35 cellular contexts compared by ENCODE assay signal in genomic region chr1:58005212-58005611, GRCh38.
"Had no signal": no experiment of that assay in that cellular context is flagged by ENCODE, and none has a peak within 500 bp of the region (broad histone marks: within the 10 kb centered on the region; RNA-seq: fewer than 3 reads in every experiment).

No MANE protein-coding gene starts in this region.

- DNase-seq: activated CD4-positive, alpha-beta memory T cell treated with anti-CD3 and anti-CD28 coated beads, Interleukin-2, amount 10 ng/mL, durations not matched to agents 7 days and 5 days; activated CD4-positive, alpha-beta T cell treated with anti-CD3 and anti-CD28 coated beads for 1 hour; activated CD4-positive, alpha-beta T cell treated with anti-CD3 and anti-CD28 coated beads, Interleukin-2, amount 10 ng/mL, durations not matched to agents 7 days and 5 days; activated CD8-positive, alpha-beta memory T cell treated with anti-CD3 and anti-CD28 coated beads, Interleukin-2, amount 50 U/mL, for 48 hours; activated gamma-delta T cell treated with Interleukin-2 at 50 U/mL for 16 hours; activated T-cell treated with anti-CD3 and anti-CD28 coated beads, Interleukin-2, amount 50 U/mL, for 4 hours; anterior cingulate cortex; dermis blood vessel endothelial cell; effector CD4-positive, alpha-beta T cell; esophagus squamous epithelium; foreskin melanocyte; immature natural killer cell; kidney; left colon; midbrain; naive thymus-derived CD4-positive, alpha-beta T cell; occipital lobe; psoas muscle; sigmoid colon; small intestine; stimulated activated CD4-positive, alpha-beta T cell treated with anti-CD3 and anti-CD28 coated beads, Interleukin-4, amount 100 ng/mL, for 24 hours; T1000; uterus had no signal

- H3K36me3 Mint-ChIP-seq: activated naive CD4-positive, alpha-beta T cell treated with anti-CD3 and anti-CD28 coated beads, Interleukin-2, amount 50 U/mL, for 72 hours; immature natural killer cell; naive thymus-derived CD4-positive, alpha-beta T cell; stimulated activated effector memory CD8-positive, alpha-beta T cell treated with anti-CD3 and anti-CD28 coated beads, Interleukin-12 subunit alpha, Interleukin-12 subunit beta, amount 100 ng/mL, for 72 hours; type B pancreatic cell had no signal

- H3K27me3 Mint-ChIP-seq: activated CD4-positive, alpha-beta memory T cell treated with anti-CD3 and anti-CD28 coated beads, Interleukin-2, amount 10 ng/mL, durations not matched to agents 7 days and 5 days had no signal

- H3K4me3 Mint-ChIP-seq: activated CD4-positive, alpha-beta memory T cell treated with anti-CD3 and anti-CD28 coated beads, Interleukin-2, amount 10 ng/mL, durations not matched to agents 7 days and 5 days; activated CD4-positive, alpha-beta T cell treated with anti-CD3 and anti-CD28 coated beads, Interleukin-2, amount 10 ng/mL, durations not matched to agents 7 days and 5 days; activated T-cell treated with anti-CD3 and anti-CD28 coated beads, Interleukin-2, amount 50 U/mL, for 4 hours; activated T-helper 17 cell treated with anti-CD3 and anti-CD28 coated beads, Interleukin-2, amount 50 U/mL, for 72 hours; central memory CD8-positive, alpha-beta T cell; immature natural killer cell; naive thymus-derived CD4-positive, alpha-beta T cell; stimulated activated effector memory CD8-positive, alpha-beta T cell treated with anti-CD3 and anti-CD28 coated beads, Interleukin-12 subunit alpha, Interleukin-12 subunit beta, amount 100 ng/mL, for 72 hours; stimulated activated naive CD8-positive, alpha-beta T cell treated with anti-CD3 and anti-CD28 coated beads, Interleukin-15, Interleukin-2, amounts not matched to agents 100 ng/mL and 50 ng/mL, for 24 hours; type B pancreatic cell had no signal

- FAIRE-seq: bronchial epithelial cell, colon, endometrium, kidney, small intestine had no signal

- H3K9me3 Mint-ChIP-seq: activated CD4-positive, alpha-beta memory T cell treated with anti-CD3 and anti-CD28 coated beads, Interleukin-2, amount 10 ng/mL, durations not matched to agents 7 days and 5 days; activated CD4-positive, alpha-beta T cell treated with anti-CD3 and anti-CD28 coated beads, Interleukin-2, amount 10 ng/mL, durations not matched to agents 7 days and 5 days; activated T-cell treated with anti-CD3 and anti-CD28 coated beads, Interleukin-2, amount 50 U/mL, for 4 hours; activated T-helper 17 cell treated with anti-CD3 and anti-CD28 coated beads, Interleukin-2, amount 50 U/mL, for 72 hours; central memory CD8-positive, alpha-beta T cell; naive thymus-derived CD4-positive, alpha-beta T cell; stimulated activated effector memory CD8-positive, alpha-beta T cell treated with anti-CD3 and anti-CD28 coated beads, Interleukin-12 subunit alpha, Interleukin-12 subunit beta, amount 100 ng/mL, for 72 hours; stimulated activated naive CD8-positive, alpha-beta T cell treated with anti-CD3 and anti-CD28 coated beads, Interleukin-15, Interleukin-2, amounts not matched to agents 100 ng/mL and 50 ng/mL, for 24 hours; type B pancreatic cell had no signal

- H3K27ac Mint-ChIP-seq: activated CD4-positive, alpha-beta memory T cell treated with anti-CD3 and anti-CD28 coated beads, Interleukin-2, amount 10 ng/mL, durations not matched to agents 7 days and 5 days; activated CD4-positive, alpha-beta T cell treated with anti-CD3 and anti-CD28 coated beads, Interleukin-2, amount 10 ng/mL, durations not matched to agents 7 days and 5 days; activated naive CD4-positive, alpha-beta T cell treated with anti-CD3 and anti-CD28 coated beads, Interleukin-2, amount 50 U/mL, for 72 hours; activated T-helper 17 cell treated with anti-CD3 and anti-CD28 coated beads, Interleukin-2, amount 50 U/mL, for 72 hours; immature natural killer cell; naive thymus-derived CD4-positive, alpha-beta T cell; stimulated activated effector memory CD8-positive, alpha-beta T cell treated with anti-CD3 and anti-CD28 coated beads, Interleukin-12 subunit alpha, Interleukin-12 subunit beta, amount 100 ng/mL, for 72 hours; stimulated activated naive CD8-positive, alpha-beta T cell treated with anti-CD3 and anti-CD28 coated beads, Interleukin-15, Interleukin-2, amounts not matched to agents 100 ng/mL and 50 ng/mL, for 24 hours; type B pancreatic cell had no signal

- H3K9me3 ChIP-seq: esophagus squamous epithelium, psoas muscle, sigmoid colon, thoracic aorta, uterus had no signal

- H3K4me3 ChIP-seq: esophagus squamous epithelium, psoas muscle, sigmoid colon, thoracic aorta, uterus had no signal

- ATAC-seq: activated naive CD4-positive, alpha-beta T cell treated with anti-CD3 and anti-CD28 coated beads, Interleukin-2, amount 50 U/mL, for 72 hours; activated T-cell treated with anti-CD3 and anti-CD28 coated beads, Interleukin-2, amount 50 U/mL, for 4 hours; activated T-helper 17 cell treated with anti-CD3 and anti-CD28 coated beads, Interleukin-2, amount 50 U/mL, for 72 hours; left colon; naive thymus-derived CD4-positive, alpha-beta T cell; psoas muscle; stimulated activated effector memory CD8-positive, alpha-beta T cell treated with anti-CD3 and anti-CD28 coated beads, Interleukin-12 subunit alpha, Interleukin-12 subunit beta, amount 100 ng/mL, for 72 hours had no signal

- H3K4me1 Mint-ChIP-seq: activated CD4-positive, alpha-beta memory T cell treated with anti-CD3 and anti-CD28 coated beads, Interleukin-2, amount 10 ng/mL, durations not matched to agents 7 days and 5 days; activated CD4-positive, alpha-beta T cell treated with anti-CD3 and anti-CD28 coated beads, Interleukin-2, amount 10 ng/mL, durations not matched to agents 7 days and 5 days; activated T-helper 17 cell treated with anti-CD3 and anti-CD28 coated beads, Interleukin-2, amount 50 U/mL, for 72 hours; central memory CD8-positive, alpha-beta T cell; immature natural killer cell; naive thymus-derived CD4-positive, alpha-beta T cell; stimulated activated effector memory CD8-positive, alpha-beta T cell treated with anti-CD3 and anti-CD28 coated beads, Interleukin-12 subunit alpha, Interleukin-12 subunit beta, amount 100 ng/mL, for 72 hours had no signal

- H3K27me3 ChIP-seq: sigmoid colon, uterus had no signal

- H2AFZ ChIP-seq: parathyroid adenoma had no signal

- H3K9ac ChIP-seq: parathyroid adenoma had no signal

- H3K27ac ChIP-seq: epithelial cell of prostate, esophagus squamous epithelium, parathyroid adenoma, psoas muscle, sigmoid colon, thoracic aorta, uterus had no signal

- H3K36me3 ChIP-seq: esophagus squamous epithelium, sigmoid colon, thoracic aorta, uterus had no signal

- H3K4me1 ChIP-seq: esophagus squamous epithelium, parathyroid adenoma, psoas muscle, sigmoid colon, uterus had no signal

- H3K79me2 ChIP-seq: parathyroid adenoma had no signal
